Comparison of ENCODE assay signal across 1 cellular context in the genomic region with DNA sequence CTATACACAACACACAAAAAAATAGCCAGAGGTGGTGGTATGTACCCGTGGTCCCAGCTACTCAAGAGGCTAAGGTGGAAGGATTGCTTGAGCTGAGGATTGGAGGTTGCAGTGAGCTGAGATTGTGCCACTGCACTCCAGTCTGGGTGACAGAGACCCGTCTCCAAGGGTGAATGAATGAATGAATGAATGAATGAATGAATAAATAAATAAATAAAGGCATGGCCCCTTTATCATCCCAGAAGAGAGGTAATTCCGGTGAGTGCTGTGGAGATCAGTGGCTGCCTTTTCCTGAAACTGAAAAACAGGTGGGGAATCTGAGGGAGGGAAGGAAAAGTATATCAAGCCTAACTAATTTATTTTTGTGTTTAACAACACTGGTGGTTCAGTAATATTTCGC.
TF ChIP-seq lines count a peak whose summit lies in the region.

No MANE protein-coding gene starts in this region.

TF ChIP-seq in GM23338, 12 proteins besides CTCF, POLR2A, EP300 and RAD21 (continued from another document):
- TF ChIP-seq CREB1 (CRISPR knock-in tag; IDR thresholded peaks at IDR 0.05; ENCODE audit: low read depth) (no peak), ZNF114 (CRISPR knock-in tag; IDR thresholded peaks at IDR 0.05) (no peak), POLR2AphosphoS5 (IDR thresholded peaks at IDR 0.05; ENCODE audit: low read depth) (no peak), EZH2phosphoT487 (IDR thresholded peaks at IDR 0.05; ENCODE audit: unreplicated experiment) (no peak), ZNF331 (CRISPR knock-in tag; IDR thresholded peaks at IDR 0.05; ENCODE audit: low read depth) (no peak), STAT1 (IDR thresholded peaks at IDR 0.05; ENCODE audit: unreplicated experiment) (no peak)
